ENCODE assay signal across 17 cellular contexts in the genomic region with DNA sequence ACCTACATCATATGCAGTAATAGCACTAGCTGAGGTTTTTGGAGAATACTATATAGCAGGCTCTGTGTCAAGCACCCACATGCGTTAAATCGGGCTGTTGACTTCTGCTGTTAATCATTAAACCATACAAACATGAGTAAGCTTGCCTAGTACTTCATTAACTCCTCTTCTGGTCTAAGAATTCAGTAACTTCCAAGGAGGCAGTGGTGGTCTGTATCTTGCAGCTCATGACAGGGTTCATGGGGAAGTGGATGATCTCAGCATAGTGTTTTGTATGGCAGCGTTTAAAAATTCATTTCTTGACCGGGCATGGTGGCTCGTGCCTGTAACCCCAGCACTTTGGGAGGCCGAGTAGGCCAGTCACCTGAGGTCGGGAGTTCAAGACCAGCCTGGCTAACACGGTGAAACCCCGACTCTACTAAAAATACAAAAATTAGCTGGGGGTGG. TPM values are rescaled to one million over a fixed set of nuclear protein-coding genes. Genes with fewer than 3 reads are reported as not detected.
DNase-seq lines count a peak whose midpoint lies in the region; ATAC-seq, FAIRE-seq and TF ChIP-seq lines count a peak whose summit lies in the region.
"Had no signal": no experiment of that assay in that cellular context is flagged by ENCODE, and none has a peak within 500 bp of the region (broad histone marks: within the 10 kb centered on the region; RNA-seq: fewer than 3 reads in every experiment).

HAVCR1 (minus strand) TSS at position 24 of the 447 bp plus-strand sequence. CDS start 1,173 bp downstream, outside the sequence.

- TF ChIP-seq POLR2A in K562 (conservative IDR thresholded peaks at IDR 0.05) = no peak

- WGBS in K562 (ENCODE audit: insufficient coverage, low coverage, missing lambda C conversion rate) = 0% methylated on average over 8 of the region's 9 CpGs

- no peak within 1 kb of the TSS for H3K4me3 ChIP-seq in K562

- H3K27me3 ChIP-seq in K562 (ENCODE audit: control insufficient read depth in 2 of 2, insufficient read depth in 2 of 2, low read length in 2 of 2) = peaks cover 2 to 5% of the 10 kb centered on the region in 2 experiments; a peak in 2 of 5 replicates

- no peak within 1 kb of the TSS for H3K27ac ChIP-seq in K562 (ENCODE audit: extremely low read depth, low read depth, low read length)

- TF ChIP-seq EP300 in K562 (IDR thresholded peaks at IDR 0.05; ENCODE audit: low read length) = no peak

- TF ChIP-seq RAD21 in K562 (CRISPR knock-in tag; conservative IDR thresholded peaks at IDR 0.05 in 1 of 2, IDR thresholded peaks at IDR 0.05 in 1 of 2) = no peak

- peak within 1 kb of the TSS; percentile 77 to 94 (median 89) for H3K27ac Mint-ChIP-seq in nephron
- H3K27ac Mint-ChIP-seq: CD8-positive, alpha-beta T cell had no signal

- no peak within 1 kb of the TSS for H3K4me3 Mint-ChIP-seq in nephron
- H3K4me3 Mint-ChIP-seq: activated T-cell treated with anti-CD3 and anti-CD28 coated beads, Interleukin-2, amount 50 U/mL, for 4 hours; CD8-positive, alpha-beta T cell had no signal

- TF ChIP-seq CTCF in K562 (IDR thresholded peaks at IDR 0.05 in 2 of 3, conservative IDR thresholded peaks at IDR 0.05 in 1 of 3; ENCODE audit: insufficient read depth in 2 of 3, low read depth in 1 of 3, low read length in 3 of 3) (no peak), nephron (IDR thresholded peaks at IDR 0.05; ENCODE audit: unreplicated experiment in 3 of 3) (no peak)

- DNase-seq in GM19239 (ENCODE audit: insufficient read length, low spot score) = no peak
- no peak for DNase-seq in K562 (ENCODE audit: extremely low read depth in 1 of 4, low spot score in 3 of 4)
- no peak for DNase-seq in activated effector memory CD4-positive, alpha-beta T cell treated with anti-CD3 and anti-CD28 coated beads, Interleukin-2, amount 50 U/mL, for 16 hours
- DNase-seq in COLO668 (lab: John Stamatoyannopoulos, UW; ENCODE audit: unreplicated experiment) = no peak
- no peak for DNase-seq in RPMI8226
- no peak for DNase-seq in NAMALWA (ENCODE audit: low spot score)
- DNase-seq: activated CD4-positive, CD25-positive, alpha-beta regulatory T cell; activated T-cell treated with anti-CD3 and anti-CD28 coated beads, Interleukin-2, amount 50 U/mL, for 4 hours; CD8-positive, alpha-beta T cell; effector memory CD4-positive, alpha-beta T cell; mammary epithelial cell; NCI-H748 treated with DMSO at 0.1 percent for 48 hours; stimulated activated CD4-positive, alpha-beta T cell treated with anti-CD3 and anti-CD28 coated beads, Interleukin-2, amount 100 ng/mL, for 48 hours had no signal

- BruUV-seq in K562 (replicated peaks; lab: Mats Ljungman, UMichigan) = no TSS peak

- FAIRE-seq in GM19239 (lab: Jason Lieb, UNC) (peak; percentile 45), K562 (lab: Jason Lieb, UNC) (no peak)

- no peaks in the 10 kb centered on the region for H3K27me3 Mint-ChIP-seq in nephron (ENCODE audit: low read depth)

- no peak within 1 kb of the TSS for H2AFZ ChIP-seq in K562 (ENCODE audit: low read depth, low read length)

- H3K9ac ChIP-seq in K562 (ENCODE audit: insufficient read depth in 1 of 2, low read depth in 2 of 2, low read length in 2 of 2) = no peak within 1 kb of the TSS

- no peaks in the 10 kb centered on the region for H3K4me1 ChIP-seq in K562 (replicated peaks in 1 of 2; ENCODE audit: control insufficient read depth in 2 of 2, insufficient read depth in 2 of 2, low read length in 2 of 2)

- ATAC-seq in HG03097 (IDR thresholded peaks at IDR 0.05; ENCODE audit: low FRiP score, unreplicated experiment) (peak; percentile 67), K562 (no peak)
- ATAC-seq: activated T-cell treated with anti-CD3 and anti-CD28 coated beads, Interleukin-2, amount 50 U/mL, for 4 hours; CD8-positive, alpha-beta T cell had no signal

- intact Hi-C loops in K562 (cut with micrococcal nuclease) = no loop called here

- no peaks in the 10 kb centered on the region for H4K20me1 ChIP-seq in K562 (replicated peaks; ENCODE audit: control insufficient read depth, insufficient read depth, low read length)

- in situ Hi-C loops in K562 (cut with MboI) = no loop called here

- no peaks in the 10 kb centered on the region for H3K9me3 Mint-ChIP-seq in nephron
- H3K9me3 Mint-ChIP-seq: activated T-cell treated with anti-CD3 and anti-CD28 coated beads, Interleukin-2, amount 50 U/mL, for 4 hours; CD8-positive, alpha-beta T cell had no signal

- H3K4me2 ChIP-seq in K562 (ENCODE audit: insufficient read depth, low read length) = peak within 1 kb of the TSS; percentile 55

- H3K4me1 Mint-ChIP-seq in nephron = peaks cover 6% of the 10 kb centered on the region

- H3K36me3 Mint-ChIP-seq in nephron (ENCODE audit: low read depth) = no peaks in the 10 kb centered on the region
- H3K36me3 Mint-ChIP-seq: CD8-positive, alpha-beta T cell had no signal

- no peaks in the 10 kb centered on the region for H3K79me2 ChIP-seq in K562 (ENCODE audit: control insufficient read depth, insufficient read depth, low read length)

- H3K9me3 ChIP-seq in K562 (replicated peaks; ENCODE audit: control insufficient read depth, insufficient read depth, low read depth, low read length) = no peaks in the 10 kb centered on the region

- no peaks in the 10 kb centered on the region for H3K36me3 ChIP-seq in K562 (ENCODE audit: control insufficient read depth, insufficient read depth, low read length)

- CTCF ChIA-PET in K562 (lab: Yijun Ruan, JAX; ENCODE audit: low intra/inter-chr PET ratio) = no interaction called here

- POLR2A ChIA-PET in K562 (lab: Yijun Ruan, JAX) = interaction anchor here (0.6 kb wide), 1 partner anchor 40 kb away, joined by 8 read pairs; no protein-coding TSS in a partner anchor

- no peaks in the 10 kb centered on the region for H3K9me1 ChIP-seq in K562 (ENCODE audit: control insufficient read depth, insufficient read depth, low read length)

TF ChIP-seq in K562, 482 proteins besides CTCF, POLR2A, EP300 and RAD21:
- no peak for TF ChIP-seq ZNF57 (CRISPR knock-in tag; IDR thresholded peaks at IDR 0.05)
- TF ChIP-seq, protein P1, sequence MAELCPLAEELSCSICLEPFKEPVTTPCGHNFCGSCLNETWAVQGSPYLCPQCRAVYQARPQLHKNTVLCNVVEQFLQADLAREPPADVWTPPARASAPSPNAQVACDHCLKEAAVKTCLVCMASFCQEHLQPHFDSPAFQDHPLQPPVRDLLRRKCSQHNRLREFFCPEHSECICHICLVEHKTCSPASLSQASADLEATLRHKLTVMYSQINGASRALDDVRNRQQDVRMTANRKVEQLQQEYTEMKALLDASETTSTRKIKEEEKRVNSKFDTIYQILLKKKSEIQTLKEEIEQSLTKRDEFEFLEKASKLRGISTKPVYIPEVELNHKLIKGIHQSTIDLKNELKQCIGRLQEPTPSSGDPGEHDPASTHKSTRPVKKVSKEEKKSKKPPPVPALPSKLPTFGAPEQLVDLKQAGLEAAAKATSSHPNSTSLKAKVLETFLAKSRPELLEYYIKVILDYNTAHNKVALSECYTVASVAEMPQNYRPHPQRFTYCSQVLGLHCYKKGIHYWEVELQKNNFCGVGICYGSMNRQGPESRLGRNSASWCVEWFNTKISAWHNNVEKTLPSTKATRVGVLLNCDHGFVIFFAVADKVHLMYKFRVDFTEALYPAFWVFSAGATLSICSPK (IDR thresholded peaks at IDR 0.05; ENCODE audit: borderline replicate concordance) = no peak

RNA-seq across cellular contexts. Expression of gene HAVCR1, which starts in this region (rescaled TPM):
- total RNA-seq in K562 (2011; cell fraction: chromatin; rRNA removed; ENCODE audit: low replicate concordance) = 0.56 and 0.90 TPM in 2 replicates
- 0.33 and 0.66 TPM in 2 replicates for total RNA-seq in K562 (2011; cell fraction: nucleolus; rRNA removed)
- 0.61 and 0.73 TPM in 2 replicates for total RNA-seq in K562 (2011; cell fraction: nucleoplasm; rRNA removed)
- total RNA-seq in K562 (2014; rRNA removed) = not detected in 2 replicates
- not detected in 2 replicates for total RNA-seq in K562 (2014; rRNA removed; fragmentation: Illumina TruSeq; extraction: Trizol)
- total RNA-seq in K562 (2015; rRNA removed; fragmentation: Illumina TruSeq; extraction: Trizol) = not detected in 2 replicates
- not detected in 2 replicates for total RNA-seq in K562 (2021)
- 0.04 and 0.20 TPM in 2 replicates for polyA plus RNA-seq in K562 (2011; rRNA removed)
- polyA plus RNA-seq in K562 (2011; cell fraction: cytosol; rRNA removed) = not detected in 2 replicates
- polyA plus RNA-seq in K562 (2011; cell fraction: nucleus; rRNA removed) = 0.27 TPM in 1 of 2 replicates, not detected in the other
- not detected in 2 replicates for polyA plus RNA-seq in K562 (2012)
- polyA plus RNA-seq in K562 (2014; fragmentation: Illumina TruSeq; extraction: Trizol) = not detected in 2 replicates
- not detected for polyA plus RNA-seq in K562 (2014; fragmentation: Nextera tagmentation; extraction: Ambion mirVana)
- not detected in 2 replicates for polyA plus RNA-seq in K562 (2014; rRNA removed)
- 0.33 and 0.39 TPM in 2 replicates for polyA minus RNA-seq in K562 (2011; rRNA and poly(A)+ RNA removed)
- not detected in 2 replicates for polyA minus RNA-seq in K562 (2011; cell fraction: cytosol; rRNA and poly(A)+ RNA removed)
- polyA minus RNA-seq in K562 (2011; cell fraction: nucleus; rRNA and poly(A)+ RNA removed) = not detected in 2 replicates
- total RNA-seq: activated T-cell treated with anti-CD3 and anti-CD28 coated beads, Interleukin-2, amount 50 U/mL, for 4 hours; glomerular endothelial cell; mammary epithelial cell; SK-MEL-5 had no signal
- polyA plus RNA-seq: mammary epithelial cell had no signal
